Comparison of ENCODE assay signal across 1 cellular context in genomic region chr5:14263700-14264099, GRCh38.
TF ChIP-seq lines count a peak whose summit lies in the region.

No MANE protein-coding gene starts in this region.

TF ChIP-seq in HCT116, 20 proteins besides CTCF, POLR2A, EP300 and RAD21 (continued from another document):
- no peak for TF ChIP-seq EZH2 (IDR thresholded peaks at IDR 0.05)
